1 cellular context compared by ENCODE assay signal in genomic region chr6:6900566-6901204, GRCh38.
TF ChIP-seq lines count a peak whose summit lies in the region.

No MANE protein-coding gene starts in this region.

TF ChIP-seq in K562, 482 proteins besides CTCF, POLR2A, EP300 and RAD21:
- TF ChIP-seq ZNF318 (IDR thresholded peaks at IDR 0.05; ENCODE audit: borderline replicate concordance in 1 of 2, low read depth in 1 of 2) (no peak), SPI1 (IDR thresholded peaks at IDR 0.05; ENCODE audit: borderline replicate concordance, low read depth, low read length) (peak; percentile 38; the same call in 1 of the 2 replicates), ZBTB33 (CRISPR knock-in tag; IDR thresholded peaks at IDR 0.05) (peak; percentile 36; the same call in 1 of the 2 replicates)
